In genomic region chr2:73575280-73575679, GRCh38 we compare ENCODE assay signal across 29 cellular contexts.
"Had no signal": no experiment of that assay in that cellular context is flagged by ENCODE, and none has a peak within 500 bp of the region (broad histone marks: within the 10 kb centered on the region; RNA-seq: fewer than 3 reads in every experiment).

No MANE protein-coding gene starts in this region.

- ATAC-seq: activated CD8-positive, alpha-beta T cell treated with anti-CD3 and anti-CD28 coated beads for 36 hours; activated T-cell treated with anti-CD3 and anti-CD28 coated beads, Interleukin-2, amount 50 U/mL, for 4 hours; activated T-cell treated with anti-CD3 and anti-CD28 coated beads, Interleukin-2, amount 50 U/mL, for 72 hours; activated T-helper 17 cell treated with anti-CD3 and anti-CD28 coated beads, Interleukin-2, amount 50 U/mL, for 72 hours; body of pancreas; T-cell had no signal

- H3K4me3 Mint-ChIP-seq: activated B cell treated with CpG ODN at 0.5 μM for 24 hours; activated CD4-positive, alpha-beta memory T cell treated with anti-CD3 and anti-CD28 coated beads for 36 hours; activated CD4-positive, alpha-beta T cell treated with anti-CD3 and anti-CD28 coated beads, Interleukin-2, amount 10 ng/mL, durations not matched to agents 24 days and 14 days; activated CD8-positive, alpha-beta T cell treated with anti-CD3 and anti-CD28 coated beads for 36 hours; activated naive CD4-positive, alpha-beta T cell treated with anti-CD3 and anti-CD28 coated beads, Interleukin-2, amount 10 ng/mL, durations not matched to agents 7 days and 5 days; activated naive CD4-positive, alpha-beta T cell treated with anti-CD3 and anti-CD28 coated beads, Interleukin-2, amount 50 U/mL, for 24 hours; activated naive CD8-positive, alpha-beta T cell; activated T-cell treated with anti-CD3 and anti-CD28 coated beads, Interleukin-2, amount 50 U/mL, for 4 hours; activated T-cell treated with anti-CD3 and anti-CD28 coated beads, Interleukin-2, amount 50 U/mL, for 72 hours; activated T-helper 1 cell treated with anti-CD3 and anti-CD28 coated beads, Interleukin-12 subunit alpha, Interleukin-12 subunit beta, Interleukin-2, Interleukin-4 antibody, amounts not matched to agents 30 ng/mL and 10 ng/mL and 1 ng/mL, durations not matched to agents 14 hours and 24 hours and 36 hours; activated T-helper 17 cell treated with anti-CD3 and anti-CD28 coated beads, Interleukin-2, amount 50 U/mL, for 72 hours; T-cell; T-helper 1 cell treated with Interleukin-12 subunit alpha and Interleukin-12 subunit beta and Interleukin-4 antibody, amounts not matched to agents 30 μg/mL and 1 μg/mL, for 36 hours; T-helper 2 cell treated with Interferon-gamma antibody and Interleukin-4, amounts not matched to agents 5 μg/mL and 100 μg/mL, for 36 hours had no signal

- DNase-seq: activated B cell treated with CpG ODN at 0.5 μM for 24 hours; activated CD4-positive, alpha-beta memory T cell treated with anti-CD3 and anti-CD28 coated beads for 36 hours; activated CD4-positive, alpha-beta T cell treated with anti-CD3 and anti-CD28 coated beads, Interleukin-2, amount 10 ng/mL, durations not matched to agents 24 days and 14 days; activated CD4-positive, alpha-beta T cell treated with anti-CD3 and anti-CD28 coated beads, Interleukin-2, amount 50 U/mL, for 1 hour; activated CD4-positive, alpha-beta T cell treated with anti-CD3 and anti-CD28 coated beads, Interleukin-2, amount 50 U/mL, for 4 hours; activated CD4-positive, CD25-positive, alpha-beta regulatory T cell treated with anti-CD3 and anti-CD28 coated beads, Interleukin-2, amount 50 U/mL, for 72 hours; activated CD8-positive, alpha-beta memory T cell treated with anti-CD3 and anti-CD28 coated beads, Interleukin-2, amount 50 U/mL, for 4 hours; activated CD8-positive, alpha-beta T cell treated with anti-CD3 and anti-CD28 coated beads for 36 hours; activated effector memory CD4-positive, alpha-beta T cell treated with anti-CD3 and anti-CD28 coated beads, Interleukin-2, amount 50 U/mL, for 16 hours; activated gamma-delta T cell treated with Interleukin-2 at 50 U/mL for 16 hours; activated naive CD4-positive, alpha-beta T cell; activated naive CD4-positive, alpha-beta T cell treated with anti-CD3 and anti-CD28 coated beads, Interleukin-2, amount 10 ng/mL, durations not matched to agents 7 days and 5 days; activated T-cell treated with anti-CD3 and anti-CD28 coated beads for 4 hours; activated T-cell treated with anti-CD3 and anti-CD28 coated beads, Interleukin-2, amount 50 U/mL, for 1 hour; activated T-cell treated with anti-CD3 and anti-CD28 coated beads, Interleukin-2, amount 50 U/mL, for 4 hours; activated T-cell treated with anti-CD3 and anti-CD28 coated beads, Interleukin-2, amount 50 U/mL, for 72 hours; aorta; body of pancreas; brain microvascular endothelial cell; central memory CD4-positive, alpha-beta T cell; T-cell; T-helper 2 cell; T-helper 9 cell had no signal

- H3K27ac Mint-ChIP-seq: activated B cell treated with CpG ODN at 0.5 μM for 24 hours; activated CD4-positive, alpha-beta memory T cell treated with anti-CD3 and anti-CD28 coated beads for 36 hours; activated CD4-positive, alpha-beta T cell treated with anti-CD3 and anti-CD28 coated beads, Interleukin-2, amount 10 ng/mL, durations not matched to agents 24 days and 14 days; activated CD8-positive, alpha-beta T cell treated with anti-CD3 and anti-CD28 coated beads for 36 hours; activated naive CD4-positive, alpha-beta T cell treated with anti-CD3 and anti-CD28 coated beads, Interleukin-2, amount 10 ng/mL, durations not matched to agents 7 days and 5 days; activated naive CD4-positive, alpha-beta T cell treated with anti-CD3 and anti-CD28 coated beads, Interleukin-2, amount 50 U/mL, for 24 hours; activated naive CD8-positive, alpha-beta T cell; activated T-cell treated with anti-CD3 and anti-CD28 coated beads, Interleukin-2, amount 50 U/mL, for 72 hours; activated T-helper 1 cell treated with anti-CD3 and anti-CD28 coated beads, Interleukin-12 subunit alpha, Interleukin-12 subunit beta, Interleukin-2, Interleukin-4 antibody, amounts not matched to agents 30 ng/mL and 10 ng/mL and 1 ng/mL, durations not matched to agents 14 hours and 24 hours and 36 hours; activated T-helper 17 cell treated with anti-CD3 and anti-CD28 coated beads, Interleukin-2, amount 50 U/mL, for 72 hours; T-cell; T-helper 1 cell treated with Interleukin-12 subunit alpha and Interleukin-12 subunit beta and Interleukin-4 antibody, amounts not matched to agents 30 μg/mL and 1 μg/mL, for 36 hours; T-helper 2 cell treated with Interferon-gamma antibody and Interleukin-4, amounts not matched to agents 5 μg/mL and 100 μg/mL, for 36 hours had no signal

- H3K4me1 Mint-ChIP-seq: activated B cell treated with CpG ODN at 0.5 μM for 24 hours; activated CD4-positive, alpha-beta T cell treated with anti-CD3 and anti-CD28 coated beads, Interleukin-2, amount 10 ng/mL, durations not matched to agents 24 days and 14 days; activated naive CD4-positive, alpha-beta T cell treated with anti-CD3 and anti-CD28 coated beads, Interleukin-2, amount 10 ng/mL, durations not matched to agents 7 days and 5 days; activated naive CD4-positive, alpha-beta T cell treated with anti-CD3 and anti-CD28 coated beads, Interleukin-2, amount 50 U/mL, for 24 hours; activated T-helper 17 cell treated with anti-CD3 and anti-CD28 coated beads, Interleukin-2, amount 50 U/mL, for 72 hours; T-cell had no signal

- H3K27me3 Mint-ChIP-seq: activated B cell treated with CpG ODN at 0.5 μM for 24 hours; activated CD4-positive, alpha-beta memory T cell treated with anti-CD3 and anti-CD28 coated beads for 36 hours; activated CD4-positive, alpha-beta T cell treated with anti-CD3 and anti-CD28 coated beads, Interleukin-2, amount 10 ng/mL, durations not matched to agents 24 days and 14 days; activated CD8-positive, alpha-beta T cell treated with anti-CD3 and anti-CD28 coated beads for 36 hours; activated naive CD4-positive, alpha-beta T cell treated with anti-CD3 and anti-CD28 coated beads, Interleukin-2, amount 10 ng/mL, durations not matched to agents 7 days and 5 days; activated naive CD4-positive, alpha-beta T cell treated with anti-CD3 and anti-CD28 coated beads, Interleukin-2, amount 50 U/mL, for 24 hours; activated naive CD8-positive, alpha-beta T cell; activated T-helper 17 cell treated with anti-CD3 and anti-CD28 coated beads, Interleukin-2, amount 50 U/mL, for 72 hours; T-cell had no signal
